ENCODE assay signal across 18 cellular contexts in genomic region chr6:27334141-27334540, GRCh38. TPM values are rescaled to one million over a fixed set of nuclear protein-coding genes. Genes with fewer than 3 reads are reported as not detected.
DNase-seq lines count a peak whose midpoint lies in the region; ATAC-seq and TF ChIP-seq lines count a peak whose summit lies in the region.
"Had no signal": no experiment of that assay in that cellular context is flagged by ENCODE, and none has a peak within 500 bp of the region (broad histone marks: within the 10 kb centered on the region; RNA-seq: fewer than 3 reads in every experiment).

No MANE protein-coding gene starts in this region.

- H3K9me3 ChIP-seq in HAP-1 (no peaks in the 10 kb centered on the region), SK-N-MC (ENCODE audit: low read depth, low read length) (no peaks in the 10 kb centered on the region), heart right ventricle (peaks cover 0 to 13% (median 0%) of the 10 kb centered on the region in 11 donors)
- H3K9me3 ChIP-seq: esophagus squamous epithelium, thoracic aorta had no signal

- peaks cover 4% of the 10 kb centered on the region for H3K4me1 Mint-ChIP-seq in nephron

- H3K27ac ChIP-seq in SK-N-MC (no peak overlapping the region), heart right ventricle (no peak overlapping the region)
- H3K27ac ChIP-seq: esophagus squamous epithelium, KMS-11, thoracic aorta had no signal

- peak overlapping the region; percentile 70 for H3K9ac ChIP-seq in SK-N-MC (ENCODE audit: insufficient read length)
- H3K9ac ChIP-seq: KMS-11 had no signal

- peak overlapping the region; percentile 57 for H3K4me3 ChIP-seq in HAP-1
- H3K4me3 ChIP-seq in SK-N-MC, result peak overlapping the region; percentile 97
- H3K4me3 ChIP-seq in heart right ventricle, result no peak overlapping the region
- H3K4me3 ChIP-seq: esophagus squamous epithelium, thoracic aorta had no signal

- 40 to 61% methylated on average over 10 of the region's 10 CpGs for WGBS in heart right ventricle, 2 donors

- H3K27ac Mint-ChIP-seq in nephron, result no peak overlapping the region
- H3K27ac Mint-ChIP-seq: CD14-positive monocyte had no signal

- H3K27me3 ChIP-seq in HAP-1 (ENCODE audit: low read depth), result no peaks in the 10 kb centered on the region
- H3K27me3 ChIP-seq in heart right ventricle, result peaks cover 0 to 57% (median 48%) of the 10 kb centered on the region in 7 donors

- peaks cover 4% of the 10 kb centered on the region for H3K4me1 ChIP-seq in HAP-1
- H3K4me1 ChIP-seq in heart right ventricle, result no peaks in the 10 kb centered on the region

- peaks cover 14% of the 10 kb centered on the region for H3K27me3 Mint-ChIP-seq in nephron (ENCODE audit: low read depth)

- no peaks in the 10 kb centered on the region for H3K9me3 Mint-ChIP-seq in nephron

- TF ChIP-seq CTCF in nephron (IDR thresholded peaks at IDR 0.05; ENCODE audit: unreplicated experiment in 3 of 3), result no peak
- TF ChIP-seq CTCF in heart right ventricle (IDR thresholded peaks at IDR 0.05), result no peak

- ATAC-seq in GM18909 (IDR thresholded peaks at IDR 0.05; ENCODE audit: poor library complexity, unreplicated experiment) (no peak), heart right ventricle (no peak)
- ATAC-seq: Right ventricle myocardium inferior had no signal

- intact Hi-C loops in heart right ventricle (cut with DNase I), result no loop called here

- H3K36me3 ChIP-seq in HAP-1 (replicated peaks) (no peaks in the 10 kb centered on the region), SK-N-MC (ENCODE audit: insufficient read depth, low read length) (no peaks in the 10 kb centered on the region), heart right ventricle (no peaks in the 10 kb centered on the region)
- H3K36me3 ChIP-seq: esophagus squamous epithelium, thoracic aorta had no signal

- H3K36me3 Mint-ChIP-seq in nephron (ENCODE audit: low read depth), result no peaks in the 10 kb centered on the region
- H3K36me3 Mint-ChIP-seq: CD14-positive monocyte had no signal

- H3K4me3 Mint-ChIP-seq in nephron, result peak overlapping the region; percentile 34 to 52 (median 44)

- DNase-seq in DMS 273 (lab: John Stamatoyannopoulos, UW; ENCODE audit: unreplicated experiment), result peak; percentile 32
- DNase-seq in DMS 273 treated with DMSO at 0.1 percent for 48 hours (lab: John Stamatoyannopoulos, UW), result no peak
- no peak for DNase-seq in HAP-1 (ENCODE audit: low spot score in 2 of 2)
- DNase-seq in SK-N-MC (ENCODE audit: low read depth, low spot score), result no peak
- DNase-seq in NCI-H2081 treated with DMSO at 0.1 percent for 48 hours (lab: John Stamatoyannopoulos, UW), result no peak
- no peak for DNase-seq in heart right ventricle
- DNase-seq: DMS79 treated with DMSO at 0.1 percent for 48 hours; esophagus squamous epithelium; islet precursor cell; NK-92 treated with Interleukin-12 subunit alpha and Interleukin-12 subunit beta, amount 100 ng/mL, for 24 hours; occipital lobe had no signal

- in situ Hi-C loops in HAP-1 (cut with MboI; ENCODE audit: low sequenced_read_pairs), result loop anchor here (10.0 kb wide), 1 partner anchor 141 kb away; the partner anchor contains the start of gene ZNF184

RNA-seq across cellular contexts. Expression of gene POM121L2, which starts 22.1 kb away (rescaled TPM):
- not detected for total RNA-seq in heart right ventricle
- polyA plus RNA-seq in heart right ventricle, result not detected
- total RNA-seq: esophagus squamous epithelium, mesenteric fat pad, occipital lobe, Right ventricle myocardium inferior, thoracic aorta had no signal
- polyA plus RNA-seq: CD14-positive monocyte had no signal

RNA-seq across cellular contexts. Expression of gene ZNF391, which starts 54.4 kb away (rescaled TPM):
- 1 to 10 TPM in 6 of 10 donors, under 1 TPM in 4; 0.79 to 1.8 (median 1.3) TPM for total RNA-seq in heart right ventricle
- under 1 TPM; 0.46 to 0.51 TPM for polyA plus RNA-seq in heart right ventricle

Comparison
In these comparisons a context has a peak if more than half of its experiments do, and no peak if none do; other contexts are left out.
1. H3K4me3 ChIP-seq: peak in HAP-1 (single experiment) and SK-N-MC (single experiment); none in heart right ventricle (0 of 10).